7 cellular contexts compared by ENCODE assay signal in genomic region chr10:114103286-114103685, GRCh38. TPM values are rescaled to one million over a fixed set of nuclear protein-coding genes. Genes with fewer than 3 reads are reported as not detected.
DNase-seq lines count a peak whose midpoint lies in the region; ATAC-seq, FAIRE-seq and TF ChIP-seq lines count a peak whose summit lies in the region.

No MANE protein-coding gene starts in this region.

- H3K9me3 ChIP-seq in HepG2 (ENCODE audit: low read length) = no peaks in the 10 kb centered on the region

- TF ChIP-seq CTCF in cardiac fibroblast (IDR thresholded peaks at IDR 0.05; ENCODE audit: low read depth, low read length) (peak; percentile 32), HepG2 (CRISPR knock-in tag; IDR thresholded peaks at IDR 0.05) (peak; percentile 70)

- TF ChIP-seq POLR2A in HepG2 (IDR thresholded peaks at IDR 0.05; ENCODE audit: insufficient read depth in 1 of 2, low read depth in 2 of 2, low read length in 2 of 2) = no peak

- no peaks in the 10 kb centered on the region for H3K36me3 ChIP-seq in HepG2 (replicated peaks in 1 of 2; ENCODE audit: control insufficient read depth in 1 of 2, insufficient read depth in 2 of 2, low read length in 2 of 2)

- ATAC-seq in HepG2 = peak; percentile 69

- BruUV-seq in HepG2 (replicated peaks; lab: Mats Ljungman, UMichigan) = no TSS peak

- H3K9ac ChIP-seq in HepG2 (ENCODE audit: insufficient read depth, low read depth, low read length) = no peak overlapping the region

- peaks cover 0 to 21% of the 10 kb centered on the region in 2 experiments; a peak in 4 of 5 replicates for H3K27me3 ChIP-seq in HepG2 (ENCODE audit: control insufficient read depth in 1 of 2, insufficient read depth in 2 of 2, low read length in 2 of 2)

- CTCF ChIA-PET in HEK293T (lab: Yijun Ruan, JAX) = interaction anchor here (0.6 to 1.8 kb wide), 5 partner anchors 123 to 440 kb away, joined by 3 to 5 read pairs (median 3); no protein-coding TSS in a partner anchor
- CTCF ChIA-PET in HepG2 (lab: Yijun Ruan, JAX; ENCODE audit: low intra/inter-chr PET ratio, low total read pairs) = interaction anchor here (1.1 to 2.4 kb wide), 3 partner anchors 304 to 398 kb away, joined by 3 to 42 read pairs (median 8); no protein-coding TSS in a partner anchor

- peaks cover 23% of the 10 kb centered on the region for H3K4me1 ChIP-seq in HepG2 (ENCODE audit: insufficient read depth, low read length)

- TF ChIP-seq RAD21 in HepG2 (CRISPR knock-in tag; IDR thresholded peaks at IDR 0.05) = no peak

- DNase-seq in ELR (ENCODE audit: low read depth) (peak; percentile 74), HEK293T (ENCODE audit: extremely low spot score) (peak; percentile 68), NCI-H510A treated with DMSO at 0.1 percent for 48 hours (lab: John Stamatoyannopoulos, UW) (peak; percentile 71), cardiac fibroblast (ENCODE audit: low read depth in 2 of 2) (peak; percentile 76 to 77), HepG2 (ENCODE audit: low spot score) (peak; percentile 46), ecto neural progenitor cell (ENCODE audit: low spot score) (no peak)
- no peak for DNase-seq in stimulated activated CD4-positive, alpha-beta T cell treated with anti-CD3 and anti-CD28 coated beads, Interleukin-2, amount 100 ng/mL, for 24 hours

- H3K79me2 ChIP-seq in HepG2 (ENCODE audit: insufficient read depth, low read length) = no peaks in the 10 kb centered on the region

- no peak overlapping the region for H3K27ac ChIP-seq in HepG2 (ENCODE audit: extremely low read length, insufficient read depth, low read length)

- FAIRE-seq in HepG2 (lab: Jason Lieb, UNC) = peak; percentile 64

- H2AFZ ChIP-seq in HepG2 (ENCODE audit: low read length) = no peak overlapping the region

- no peak overlapping the region for H3K4me2 ChIP-seq in HepG2 (ENCODE audit: low read depth, low read length)

- TF ChIP-seq EP300 in HepG2 (IDR thresholded peaks at IDR 0.05; ENCODE audit: low read depth in 2 of 2, low read length in 2 of 2) = no peak
- no peak for TF ChIP-seq EP300 in HepG2 (CRISPR knock-in tag; IDR thresholded peaks at IDR 0.05; ENCODE audit: borderline replicate concordance)

- POLR2A ChIA-PET in HEK293T (lab: Yijun Ruan, JAX) = no interaction called here
- POLR2A ChIA-PET in HepG2 (lab: Yijun Ruan, JAX) = no interaction called here

- H3K4me3 ChIP-seq in cardiac fibroblast (replicated peaks in 1 of 2; ENCODE audit: low read depth in 2 of 2, low read length in 2 of 2) (no peak overlapping the region), HepG2 (replicated peaks in 1 of 3; ENCODE audit: insufficient read depth in 1 of 3, low read depth in 2 of 3, low read length in 3 of 3) (no peak overlapping the region)

- no peaks in the 10 kb centered on the region for H4K20me1 ChIP-seq in HepG2 (ENCODE audit: insufficient read depth, low read length)

- intact Hi-C loops in HepG2 (cut with micrococcal nuclease; ENCODE audit: unreplicated experiment) = loop anchor here (1.0 to 10.0 kb wide), 3 partner anchors 188 to 398 kb away; no protein-coding TSS in a partner anchor

- in situ Hi-C loops in HepG2 (cut with HindIII; ENCODE audit: extremely low pct_ligation_motif_present, low pct_unique_long_range_greater_than_20kb) = loop anchor here (5.0 kb wide), 2 partner anchors 306 to 396 kb away; no protein-coding TSS in a partner anchor

- WGBS in HepG2 (ENCODE audit: low lambda C conversion rate) = 3% methylated on average over 6 of the region's 6 CpGs

TF ChIP-seq in HEK293T, 16 proteins besides CTCF, POLR2A, EP300 and RAD21:
- TF ChIP-seq CTBP1 (IDR thresholded peaks at IDR 0.05; ENCODE audit: borderline replicate concordance) (no peak), L3MBTL2 (conservative IDR thresholded peaks at IDR 0.05) (no peak), TARDBP (IDR thresholded peaks at IDR 0.05) (no peak), ARNT (IDR thresholded peaks at IDR 0.05) (no peak), HDGF (IDR thresholded peaks at IDR 0.05; ENCODE audit: borderline replicate concordance) (no peak), ELF4 (IDR thresholded peaks at IDR 0.05) (no peak), FOXA1 (IDR thresholded peaks at IDR 0.05) (no peak), FOXM1 (IDR thresholded peaks at IDR 0.05; ENCODE audit: borderline replicate concordance) (no peak), NFRKB (IDR thresholded peaks at IDR 0.05) (no peak), LEF1 (IDR thresholded peaks at IDR 0.05; ENCODE audit: borderline replicate concordance) (no peak), PKNOX1 (IDR thresholded peaks at IDR 0.05) (no peak), ZNF384 (IDR thresholded peaks at IDR 0.05) (no peak), SP1 (IDR thresholded peaks at IDR 0.05) (no peak), SUZ12 (IDR thresholded peaks at IDR 0.05) (no peak), BHLHE40 (IDR thresholded peaks at IDR 0.05; ENCODE audit: borderline replicate concordance) (no peak), FOXK2 (IDR thresholded peaks at IDR 0.05) (no peak)

TF ChIP-seq in HepG2, 621 proteins besides CTCF, POLR2A, EP300 and RAD21:
- TF ChIP-seq ELF4 (CRISPR knock-in tag; IDR thresholded peaks at IDR 0.05; ENCODE audit: borderline replicate concordance) (no peak), STAG1 (CRISPR knock-in tag; IDR thresholded peaks at IDR 0.05) (peak; percentile 88), RFX5 (IDR thresholded peaks at IDR 0.05; ENCODE audit: low read depth, low read length) (no peak), ZNF652 (CRISPR knock-in tag; IDR thresholded peaks at IDR 0.05; ENCODE audit: borderline replicate concordance, low read depth) (peak; percentile 28; the same call in 1 of the 2 replicates), SMC3 (IDR thresholded peaks at IDR 0.05; ENCODE audit: low read length) (peak; percentile 55; the same call in 1 of the 2 replicates), KLF13 (CRISPR knock-in tag; IDR thresholded peaks at IDR 0.05) (no peak)

RNA-seq across cellular contexts. Expression of gene ADRB1, which starts 59.6 kb away (rescaled TPM):
- total RNA-seq in HepG2 (2016; rRNA removed; fragmentation: Illumina TruSeq; extraction: Trizol) = 0.07 TPM in 1 of 2 replicates, not detected in the other
- not detected in 2 replicates for total RNA-seq in HepG2 (2016; cell fraction: cytosol; rRNA removed; fragmentation: Illumina TruSeq; extraction: Trizol; ENCODE audit: low read depth)
- total RNA-seq in HepG2 (2016; cell fraction: insoluble cytoplasmic fraction; rRNA removed; fragmentation: Illumina TruSeq; extraction: Trizol) = not detected in 2 replicates
- not detected in 2 replicates for total RNA-seq in HepG2 (2016; cell fraction: membrane; rRNA removed; fragmentation: Illumina TruSeq; extraction: Trizol)
- total RNA-seq in HepG2 (2016; cell fraction: nucleus; rRNA removed; fragmentation: Illumina TruSeq; extraction: Trizol) = not detected in 2 replicates
- polyA plus RNA-seq in HepG2 (2011; rRNA removed) = not detected in 2 replicates
- not detected in 2 replicates for polyA plus RNA-seq in HepG2 (2011; cell fraction: cytosol; rRNA removed)
- not detected in 2 replicates for polyA plus RNA-seq in HepG2 (2011; cell fraction: nucleus; rRNA removed)
- polyA plus RNA-seq in HepG2 (2012) = not detected in 2 replicates
- not detected in 2 replicates for polyA plus RNA-seq in HepG2 (2016; cell fraction: cytosol; fragmentation: Illumina TruSeq; extraction: Trizol; ENCODE audit: low read depth)
- polyA plus RNA-seq in HepG2 (2016; cell fraction: insoluble cytoplasmic fraction; fragmentation: Illumina TruSeq; extraction: Trizol; ENCODE audit: low read depth) = not detected in 2 replicates
- not detected in 2 replicates for polyA plus RNA-seq in HepG2 (2016; cell fraction: membrane; fragmentation: Illumina TruSeq; extraction: Trizol; ENCODE audit: low read depth)
- not detected in 2 replicates for polyA plus RNA-seq in HepG2 (2016; cell fraction: nucleus; fragmentation: Illumina TruSeq; extraction: Trizol; ENCODE audit: insufficient read depth, low read depth)
- polyA minus RNA-seq in HepG2 (2011; rRNA and poly(A)+ RNA removed; ENCODE audit: low replicate concordance) = 0.07 TPM in 1 of 2 replicates, not detected in the other
- not detected in 2 replicates for polyA minus RNA-seq in HepG2 (2011; cell fraction: cytosol; rRNA and poly(A)+ RNA removed)
- not detected in 2 replicates for polyA minus RNA-seq in HepG2 (2011; cell fraction: nucleus; rRNA and poly(A)+ RNA removed)

Comparison
In these comparisons a context has a peak if more than half of its experiments do, and no peak if none do; other contexts are left out.
1. DNase-seq: peak in ELR (single experiment), HEK293T (single experiment), NCI-H510A treated with DMSO at 0.1 percent for 48 hours (single experiment), cardiac fibroblast (2 of 2) and HepG2 (single experiment); none in ecto neural progenitor cell (single experiment) and stimulated activated CD4-positive, alpha-beta T cell treated with anti-CD3 and anti-CD28 coated beads, Interleukin-2, amount 100 ng/mL, for 24 hours (0 of 2).